In genomic region chr16:48603647-48604376, GRCh38 we compare ENCODE assay signal across 17 cellular contexts. TPM values are rescaled to one million over a fixed set of nuclear protein-coding genes. Genes with fewer than 3 reads are reported as not detected.
DNase-seq lines count a peak whose midpoint lies in the region; ATAC-seq and TF ChIP-seq lines count a peak whose summit lies in the region.
"Had no signal": no experiment of that assay in that cellular context is flagged by ENCODE, and none has a peak within 500 bp of the region (broad histone marks: within the 10 kb centered on the region; RNA-seq: fewer than 3 reads in every experiment).

No MANE protein-coding gene starts in this region.

- H3K9ac ChIP-seq in liver (ENCODE audit: low read depth in 1 of 2, low read length in 2 of 2), result no peak overlapping the region
- H3K9ac ChIP-seq: GM23248 had no signal

- TF ChIP-seq CTCF in liver (IDR thresholded peaks at IDR 0.05; ENCODE audit: low read depth, low read length, missing input control), result no peak
- TF ChIP-seq CTCF in type B pancreatic cell (conservative IDR thresholded peaks at IDR 0.05), result no peak

- POLR2A ChIA-PET in activated naive CD8-positive, alpha-beta T cell treated with anti-CD3 and anti-CD28 coated beads, Interleukin-2, amount 10 ng/mL, durations not matched to agents 7 days and 5 days (lab: Charles Lee), result interaction anchor here (0.7 to 2.5 kb wide), 4 partner anchors 8 to 218 kb away, joined by 3 to 9 read pairs (median 4); no protein-coding TSS in a partner anchor

- H3K4me3 Mint-ChIP-seq in activated T-cell treated with anti-CD3 and anti-CD28 coated beads, Interleukin-2, amount 50 U/mL, for 24 hours, result no peak overlapping the region
- no peak overlapping the region for H3K4me3 Mint-ChIP-seq in activated naive CD8-positive, alpha-beta T cell treated with anti-CD3 and anti-CD28 coated beads, Interleukin-2, amount 10 ng/mL, durations not matched to agents 7 days and 5 days
- peak overlapping the region; percentile 38 for H3K4me3 Mint-ChIP-seq in type B pancreatic cell
- H3K4me3 Mint-ChIP-seq: mesothelial cell of epicardium had no signal

- no peak overlapping the region for H3K4me3 ChIP-seq in liver (ENCODE audit: low read depth in 1 of 3, low read length in 3 of 3)
- H3K4me3 ChIP-seq: GM23248 had no signal

- peaks cover 47% of the 10 kb centered on the region for H3K4me1 Mint-ChIP-seq in activated T-cell treated with anti-CD3 and anti-CD28 coated beads, Interleukin-2, amount 50 U/mL, for 24 hours (ENCODE audit: low read depth)
- H3K4me1 Mint-ChIP-seq in activated naive CD8-positive, alpha-beta T cell treated with anti-CD3 and anti-CD28 coated beads, Interleukin-2, amount 10 ng/mL, durations not matched to agents 7 days and 5 days, result peaks cover 35% of the 10 kb centered on the region
- peaks cover 16% of the 10 kb centered on the region for H3K4me1 Mint-ChIP-seq in type B pancreatic cell (ENCODE audit: unreplicated experiment)

- in situ Hi-C loops in ACHN (cut with HindIII; ENCODE audit: low pct_ligation_motif_present, low pct_unique_long_range_greater_than_20kb, low sequenced_read_pairs), result no loop called here

- 70% methylated on average over 5 of the region's 5 CpGs for WGBS in liver

- H3K9me3 ChIP-seq in liver (ENCODE audit: control insufficient read depth in 4 of 4, low read length in 3 of 4), result no peaks in the 10 kb centered on the region

- no peaks in the 10 kb centered on the region for H3K36me3 ChIP-seq in liver (ENCODE audit: control insufficient read depth in 4 of 4, insufficient read depth in 3 of 4, low read depth in 1 of 4, low read length in 3 of 4)

- peak; percentile 7 to 41 for TF ChIP-seq RAD21 in liver (IDR thresholded peaks at IDR 0.05)

- peaks cover 17 to 62% (median 51%) of the 10 kb centered on the region in 4 donors for H3K4me1 ChIP-seq in liver (ENCODE audit: control insufficient read depth in 4 of 4, insufficient read depth in 4 of 4, low read length in 3 of 4)

- peak overlapping the region; percentile 45 for H3K27ac Mint-ChIP-seq in activated T-cell treated with anti-CD3 and anti-CD28 coated beads, Interleukin-2, amount 50 U/mL, for 24 hours
- H3K27ac Mint-ChIP-seq in activated naive CD8-positive, alpha-beta T cell treated with anti-CD3 and anti-CD28 coated beads, Interleukin-2, amount 10 ng/mL, durations not matched to agents 7 days and 5 days, result peak overlapping the region; percentile 36
- H3K27ac Mint-ChIP-seq in type B pancreatic cell, result peak overlapping the region; percentile 22
- H3K27ac Mint-ChIP-seq: mesothelial cell of epicardium had no signal

- H3K36me3 Mint-ChIP-seq in activated T-cell treated with anti-CD3 and anti-CD28 coated beads, Interleukin-2, amount 50 U/mL, for 24 hours (ENCODE audit: low read depth), result peaks cover 24% of the 10 kb centered on the region
- peaks cover 19% of the 10 kb centered on the region for H3K36me3 Mint-ChIP-seq in activated naive CD8-positive, alpha-beta T cell treated with anti-CD3 and anti-CD28 coated beads, Interleukin-2, amount 10 ng/mL, durations not matched to agents 7 days and 5 days
- H3K36me3 Mint-ChIP-seq in type B pancreatic cell, result peaks cover 16% of the 10 kb centered on the region

- H3K27me3 Mint-ChIP-seq in activated T-cell treated with anti-CD3 and anti-CD28 coated beads, Interleukin-2, amount 50 U/mL, for 24 hours, result no peaks in the 10 kb centered on the region
- no peaks in the 10 kb centered on the region for H3K27me3 Mint-ChIP-seq in activated naive CD8-positive, alpha-beta T cell treated with anti-CD3 and anti-CD28 coated beads, Interleukin-2, amount 10 ng/mL, durations not matched to agents 7 days and 5 days
- H3K27me3 Mint-ChIP-seq in type B pancreatic cell, result no peaks in the 10 kb centered on the region

- DNase-seq in activated T-cell treated with anti-CD3 and anti-CD28 coated beads, Interleukin-2, amount 50 U/mL, for 24 hours, result no peak
- no peak for DNase-seq in activated T-cell treated with anti-CD3 and anti-CD28 coated beads, Interleukin-2, amount 50 U/mL, for 1 hour
- no peak for DNase-seq in activated naive CD8-positive, alpha-beta T cell treated with anti-CD3 and anti-CD28 coated beads, Interleukin-2, amount 10 ng/mL, durations not matched to agents 7 days and 5 days
- no peak for DNase-seq in type B pancreatic cell (ENCODE audit: extremely low spot score, unreplicated experiment)
- DNase-seq in GDM1 (lab: John Stamatoyannopoulos, UW), result no peak
- DNase-seq in COR-L47 (lab: John Stamatoyannopoulos, UW), result no peak
- no peak for DNase-seq in ACHN
- DNase-seq: effector CD8-positive, alpha-beta T cell; foreskin melanocyte; GM23248; NCI-H2081; NCI-H774; posterior cingulate gyrus; SW 1271 had no signal

- H3K27ac ChIP-seq in liver (ENCODE audit: low read depth in 1 of 2, low read length in 2 of 2), result no peak overlapping the region
- H3K27ac ChIP-seq: GM23248 had no signal

- no peaks in the 10 kb centered on the region for H3K27me3 ChIP-seq in liver (ENCODE audit: control insufficient read depth in 4 of 4, insufficient read depth in 4 of 4, low read length in 3 of 4)

- no peak for ATAC-seq in activated naive CD8-positive, alpha-beta T cell treated with anti-CD3 and anti-CD28 coated beads, Interleukin-2, amount 10 ng/mL, durations not matched to agents 7 days and 5 days (ENCODE audit: low read depth)
- ATAC-seq: activated CD4-positive, CD25-positive, alpha-beta regulatory T cell treated with anti-CD3 and anti-CD28 coated beads, Interleukin-2, amount 50 U/mL, for 24 hours had no signal

- no peaks in the 10 kb centered on the region for H3K9me3 Mint-ChIP-seq in activated T-cell treated with anti-CD3 and anti-CD28 coated beads, Interleukin-2, amount 50 U/mL, for 24 hours
- H3K9me3 Mint-ChIP-seq in activated naive CD8-positive, alpha-beta T cell treated with anti-CD3 and anti-CD28 coated beads, Interleukin-2, amount 10 ng/mL, durations not matched to agents 7 days and 5 days, result no peaks in the 10 kb centered on the region
- no peaks in the 10 kb centered on the region for H3K9me3 Mint-ChIP-seq in type B pancreatic cell

TF ChIP-seq in liver, 16 proteins besides CTCF, POLR2A, EP300 and RAD21 (continues in another document):
- TF ChIP-seq RXRA (IDR thresholded peaks at IDR 0.05) (peak; percentile 77 to 84), FOXA1 (IDR thresholded peaks at IDR 0.05) (no peak), YY1 (IDR thresholded peaks at IDR 0.05) (no peak), NR2F2 (IDR thresholded peaks at IDR 0.05) (peak; percentile 97), JUND (IDR thresholded peaks at IDR 0.05) (no peak), GABPA (IDR thresholded peaks at IDR 0.05 in 1 of 2, conservative IDR thresholded peaks at IDR 0.05 in 1 of 2) (no peak), HNF4A (conservative IDR thresholded peaks at IDR 0.05) (peak; percentile 63 to 84), REST (IDR thresholded peaks at IDR 0.05) (no peak), SP1 (IDR thresholded peaks at IDR 0.05) (peak; percentile 48), EGR1 (IDR thresholded peaks at IDR 0.05; ENCODE audit: low read depth in 2 of 2) (no peak), MAX (IDR thresholded peaks at IDR 0.05) (no peak), ATF3 (IDR thresholded peaks at IDR 0.05) (no peak), TAF1 (conservative IDR thresholded peaks at IDR 0.05) (no peak)

RNA-seq across cellular contexts. Expression of gene N4BP1, which starts 6.2 kb away (rescaled TPM):
- 10 to 100 TPM; 70.5 to 71.2 TPM for total RNA-seq in activated naive CD8-positive, alpha-beta T cell treated with anti-CD3 and anti-CD28 coated beads, Interleukin-2, amount 10 ng/mL, durations not matched to agents 7 days and 5 days
- 10 to 100 TPM; 10.8 to 14.5 TPM for total RNA-seq in liver
- polyA plus RNA-seq in liver, result 1 to 10 TPM; 4.4 to 5.7 TPM
- 39.4 and 47.2 TPM in 2 replicates for total RNA-seq in type B pancreatic cell (ENCODE audit: low replicate concordance)
